ENCODE assay signal across 18 cellular contexts in the genomic region with DNA sequence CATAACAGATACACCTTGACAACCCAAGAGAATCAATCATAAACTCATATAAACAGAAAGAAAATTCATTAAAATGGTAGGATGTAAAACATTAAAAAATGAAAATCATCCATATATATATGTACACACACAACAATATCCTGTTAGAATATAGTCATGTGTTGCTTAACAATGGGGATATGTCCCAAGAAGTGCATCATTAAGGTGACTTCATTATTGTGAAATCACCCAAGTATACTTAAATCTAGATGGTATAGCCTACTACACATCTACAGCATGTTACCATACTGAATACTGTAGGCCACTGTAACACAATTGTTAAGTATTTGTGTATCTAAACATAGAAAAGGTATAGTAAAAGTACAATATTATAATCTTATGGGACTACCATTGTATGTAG.
"Had no signal": no experiment of that assay in that cellular context is flagged by ENCODE, and none has a peak within 500 bp of the region (broad histone marks: within the 10 kb centered on the region; RNA-seq: fewer than 3 reads in every experiment).

No MANE protein-coding gene starts in this region.

- DNase-seq: cortex of kidney; dorsolateral prefrontal cortex; effector CD8-positive, alpha-beta T cell; esophagus squamous epithelium; foreskin melanocyte; head of caudate nucleus; kidney; left cardiac atrium; left ventricle myocardium inferior; lower lobe of right lung; natural killer cell; small intestine; stimulated activated CD4-positive, alpha-beta T cell treated with anti-CD3 and anti-CD28 coated beads, Interleukin-12 subunit alpha, Interleukin-12 subunit beta, amount 100 ng/mL, for 4 hours; stimulated activated naive CD4-positive, alpha-beta T cell had no signal

- H3K27me3 ChIP-seq: dorsolateral prefrontal cortex, esophagus squamous epithelium, hepatocyte, right atrium auricular region had no signal

- FAIRE-seq: endometrium, kidney had no signal

- H3K4me2 ChIP-seq: hepatocyte had no signal

- H3K4me1 ChIP-seq: esophagus squamous epithelium, left ventricle myocardium inferior, lower lobe of right lung, right atrium auricular region had no signal

- H3K27ac ChIP-seq: dorsolateral prefrontal cortex, epithelial cell of prostate, esophagus squamous epithelium, hepatocyte, left ventricle myocardium inferior, lower lobe of right lung, right atrium auricular region had no signal

- ATAC-seq: left cardiac atrium, lower lobe of right lung, natural killer cell had no signal

- H3K4me3 ChIP-seq: dorsolateral prefrontal cortex, esophagus squamous epithelium, hepatocyte, left ventricle myocardium inferior, lower lobe of right lung, right atrium auricular region had no signal

- H2AFZ ChIP-seq: hepatocyte had no signal
